22 cellular contexts compared by ENCODE assay signal in the genomic region with DNA sequence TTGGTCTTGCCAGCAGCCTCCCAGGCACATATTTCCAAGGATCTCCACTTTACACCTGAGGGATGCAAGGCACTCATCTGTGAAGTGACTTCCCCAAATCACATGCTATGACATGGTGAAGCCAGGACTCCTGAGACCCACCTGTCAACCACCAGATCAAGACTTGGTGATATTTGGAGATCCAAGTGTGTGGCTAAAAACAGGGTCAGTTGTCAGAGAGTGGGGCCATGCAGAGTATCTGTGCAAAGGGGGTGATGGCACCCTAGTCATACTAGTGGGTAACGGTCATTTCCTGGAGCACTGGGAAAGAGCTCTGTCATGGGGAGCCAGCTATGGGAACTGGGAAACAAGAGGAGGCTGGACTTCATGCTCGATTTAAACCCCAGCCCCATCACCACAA.
"Had no signal": no experiment of that assay in that cellular context is flagged by ENCODE, and none has a peak within 500 bp of the region (broad histone marks: within the 10 kb centered on the region; RNA-seq: fewer than 3 reads in every experiment).

No MANE protein-coding gene starts in this region.

- H3K9me3 ChIP-seq: SK-N-SH had no signal

- H3K4me2 ChIP-seq: KMS-11, SK-N-SH had no signal

- H3K27ac ChIP-seq: KMS-11 had no signal

- DNase-seq: Kasumi-1, NCI-H1092, NCI-H1105 treated with DMSO at 0.1 percent for 48 hours, NCI-H1417 treated with DMSO at 0.1 percent for 48 hours, NCI-H146, NCI-H187, NCI-H2029, NCI-H2081 treated with DMSO at 0.1 percent for 48 hours, NCI-H2171, NCI-H226, NCI-H446, NCI-H510A, NCI-H524 treated with DMSO at 0.1 percent for 48 hours, NCI-H69, NCI-H774, RPMI8226, SHP77, SK-N-SH, SW 1271 had no signal

- H3K4me3 ChIP-seq: K562 had no signal

- ATAC-seq: HepG2, K562 had no signal

- H3K9ac ChIP-seq: KMS-11, SK-N-SH had no signal
